8 cellular contexts compared by ENCODE assay signal in genomic region chr9:32251539-32251938, GRCh38.
DNase-seq lines count a peak whose midpoint lies in the region; ATAC-seq, FAIRE-seq and TF ChIP-seq lines count a peak whose summit lies in the region.

No MANE protein-coding gene starts in this region.

- DNase-seq in DMS 273 (lab: John Stamatoyannopoulos, UW; ENCODE audit: unreplicated experiment) = peak; percentile 86
- DNase-seq in GM19239 (ENCODE audit: insufficient read length, low spot score) = peak; percentile 25
- DNase-seq in NCI-H345 (lab: John Stamatoyannopoulos, UW) = peak; percentile 74
- peak; percentile 0 to 4 for DNase-seq in activated CD4-positive, alpha-beta T cell treated with anti-CD3 and anti-CD28 coated beads, Interleukin-2, amount 50 U/mL, for 4 hours
- DNase-seq in foreskin melanocyte = peak; percentile 44
- DNase-seq in psoas muscle = no peak
- DNase-seq in amniotic stem cell (lab: John Stamatoyannopoulos, UW) = no peak

- peak; percentile 86 for FAIRE-seq in GM19239 (lab: Jason Lieb, UNC)

- no peaks in the 10 kb centered on the region for H3K27me3 ChIP-seq in psoas muscle (ENCODE audit: insufficient read depth in 3 of 3, low read length in 2 of 3)

- WGBS in psoas muscle, 3 donors = 2 to 3% (median 2%) methylated on average over 5 of the region's 5 CpGs

- ATAC-seq in HG03342 (IDR thresholded peaks at IDR 0.05; ENCODE audit: unreplicated experiment) (peak; percentile 90), psoas muscle (peak in 2 of 4 donors; percentile 52 to 61)

- intact Hi-C loops in psoas muscle (cut with DNase I) = no loop called here

- H3K36me3 ChIP-seq in psoas muscle (ENCODE audit: insufficient read depth in 1 of 2, low read depth in 1 of 2) = no peaks in the 10 kb centered on the region

- H3K27ac ChIP-seq in psoas muscle = no peak overlapping the region

- H3K9me3 ChIP-seq in psoas muscle = no peaks in the 10 kb centered on the region

- H3K4me3 ChIP-seq in psoas muscle = no peak overlapping the region

- no peaks in the 10 kb centered on the region for H3K4me1 ChIP-seq in psoas muscle

- peak; percentile 41 for TF ChIP-seq CTCF in psoas muscle (IDR thresholded peaks at IDR 0.05)

Comparison
In these comparisons a context has a peak if more than half of its experiments do, and no peak if none do; other contexts are left out.
1. DNase-seq: peak in DMS 273 (single experiment), GM19239 (single experiment), NCI-H345 (single experiment), activated CD4-positive, alpha-beta T cell treated with anti-CD3 and anti-CD28 coated beads, Interleukin-2, amount 50 U/mL, for 4 hours (2 of 2) and foreskin melanocyte (single experiment); none in psoas muscle (0 of 2) and amniotic stem cell (single experiment).